ENCODE assay signal across 31 cellular contexts in genomic region chr12:77002382-77002781, GRCh38.
"Had no signal": no experiment of that assay in that cellular context is flagged by ENCODE, and none has a peak within 500 bp of the region (broad histone marks: within the 10 kb centered on the region; RNA-seq: fewer than 3 reads in every experiment).

No MANE protein-coding gene starts in this region.

- H3K36me3 ChIP-seq: MG63 had no signal

- H3K4me3 ChIP-seq: MG63 had no signal

- H3K27me3 ChIP-seq: MG63 had no signal

- DNase-seq: MG63, MM.1S, MV-4-11, NCI-H1048, NCI-H1092, NCI-H1092 treated with DMSO at 0.1 percent for 48 hours, NCI-H1105 treated with DMSO at 0.1 percent for 48 hours, NCI-H1417, NCI-H1417 treated with DMSO at 0.1 percent for 48 hours, NCI-H1436, NCI-H1436 treated with DMSO at 0.1 percent for 48 hours, NCI-H1694, NCI-H1694 treated with DMSO at 0.1 percent for 48 hours, NCI-H187, NCI-H187 treated with DMSO at 0.1 percent for 48 hours, NCI-H1930, NCI-H2029, NCI-H2029 treated with DMSO at 0.1 percent for 48 hours, NCI-H2081, NCI-H2081 treated with DMSO at 0.1 percent for 48 hours, NCI-H2107, NCI-H2171, NCI-H2171 treated with DMSO at 0.1 percent for 48 hours, NCI-H2227 treated with DMSO at 0.1 percent for 48 hours, NCI-H226, NCI-H345, NCI-H446, NCI-H446 treated with DMSO at 0.1 percent for 48 hours, NCI-H524, NCI-H524 treated with DMSO at 0.1 percent for 48 hours, NCI-H526 had no signal
